In genomic region chr19:49152218-49152550, GRCh38 we compare ENCODE assay signal across 17 cellular contexts. TPM values are rescaled to one million over a fixed set of nuclear protein-coding genes. Genes with fewer than 3 reads are reported as not detected.
DNase-seq lines count a peak whose midpoint lies in the region; ATAC-seq and TF ChIP-seq lines count a peak whose summit lies in the region.
"Had no signal": no experiment of that assay in that cellular context is flagged by ENCODE, and none has a peak within 500 bp of the region (broad histone marks: within the 10 kb centered on the region; RNA-seq: fewer than 3 reads in every experiment).

No MANE protein-coding gene starts in this region.

- no peak overlapping the region for H3K9ac ChIP-seq in KMS-11

- H3K4me3 Mint-ChIP-seq in T-helper 2 cell treated with Interferon-gamma antibody and Interleukin-4, amounts not matched to agents 5 μg/mL and 100 μg/mL, for 36 hours: peak overlapping the region; percentile 26
- no peak overlapping the region for H3K4me3 Mint-ChIP-seq in HFFc6
- H3K4me3 Mint-ChIP-seq: activated CD4-positive, alpha-beta memory T cell treated with anti-CD3 and anti-CD28 coated beads, Interleukin-2, amount 10 ng/mL, durations not matched to agents 7 days and 5 days had no signal

- H3K36me3 ChIP-seq in KMS-11 (ENCODE audit: insufficient read depth) (no peaks in the 10 kb centered on the region), right atrium auricular region (no peaks in the 10 kb centered on the region), osteoblast (ENCODE audit: insufficient read depth, low read length) (no peaks in the 10 kb centered on the region)
- H3K36me3 ChIP-seq: pancreas, Peyer's patch, thoracic aorta had no signal

- peaks cover 16% of the 10 kb centered on the region for H3K4me1 Mint-ChIP-seq in T-helper 2 cell treated with Interferon-gamma antibody and Interleukin-4, amounts not matched to agents 5 μg/mL and 100 μg/mL, for 36 hours (ENCODE audit: low read depth)
- peaks cover 11% of the 10 kb centered on the region; the same call in 1 of the 2 replicates for H3K4me1 Mint-ChIP-seq in HFFc6 (ENCODE audit: low read depth)

- H2AFZ ChIP-seq in KMS-11 (ENCODE audit: low read depth) (no peak overlapping the region), osteoblast (ENCODE audit: low read length) (no peak overlapping the region)

- H3K27me3 Mint-ChIP-seq in T-helper 2 cell treated with Interferon-gamma antibody and Interleukin-4, amounts not matched to agents 5 μg/mL and 100 μg/mL, for 36 hours (ENCODE audit: low read depth): peaks cover 66% of the 10 kb centered on the region
- peaks cover 12% of the 10 kb centered on the region for H3K27me3 Mint-ChIP-seq in HFFc6 (ENCODE audit: insufficient read depth)

- no peak for ATAC-seq in GM19324 (IDR thresholded peaks at IDR 0.05; ENCODE audit: low FRiP score, unreplicated experiment)

- TF ChIP-seq CTCF in KMS-11 (conservative IDR thresholded peaks at IDR 0.05; ENCODE audit: low read depth, low read length) (no peak), right atrium auricular region (IDR thresholded peaks at IDR 0.05) (no peak), osteoblast (IDR thresholded peaks at IDR 0.05; ENCODE audit: extremely low read depth, low read depth, low read length) (no peak), HFFc6 (IDR thresholded peaks at IDR 0.05) (no peak)

- H3K79me2 ChIP-seq in KMS-11 (ENCODE audit: insufficient read depth, low read depth): no peaks in the 10 kb centered on the region
- no peaks in the 10 kb centered on the region for H3K79me2 ChIP-seq in osteoblast (ENCODE audit: insufficient read depth, low read length)

- H3K27ac Mint-ChIP-seq in T-helper 2 cell treated with Interferon-gamma antibody and Interleukin-4, amounts not matched to agents 5 μg/mL and 100 μg/mL, for 36 hours: no peak overlapping the region
- H3K27ac Mint-ChIP-seq in HFFc6: no peak overlapping the region
- H3K27ac Mint-ChIP-seq: activated CD4-positive, alpha-beta memory T cell treated with anti-CD3 and anti-CD28 coated beads, Interleukin-2, amount 10 ng/mL, durations not matched to agents 7 days and 5 days had no signal

- H3K27ac ChIP-seq in KMS-11: no peak overlapping the region
- H3K27ac ChIP-seq in right atrium auricular region: peak overlapping the region; percentile 96
- no peak overlapping the region for H3K27ac ChIP-seq in osteoblast (ENCODE audit: low read depth, low read length)

- no peaks in the 10 kb centered on the region for H3K9me3 Mint-ChIP-seq in T-helper 2 cell treated with Interferon-gamma antibody and Interleukin-4, amounts not matched to agents 5 μg/mL and 100 μg/mL, for 36 hours
- no peaks in the 10 kb centered on the region; the same call in 1 of the 2 replicates for H3K9me3 Mint-ChIP-seq in HFFc6
- H3K9me3 Mint-ChIP-seq: activated CD4-positive, alpha-beta memory T cell treated with anti-CD3 and anti-CD28 coated beads, Interleukin-2, amount 10 ng/mL, durations not matched to agents 7 days and 5 days had no signal

- H3K27me3 ChIP-seq in KMS-11 (ENCODE audit: insufficient read depth, low read depth): peaks cover 74% of the 10 kb centered on the region
- H3K27me3 ChIP-seq in right atrium auricular region: no peaks in the 10 kb centered on the region
- H3K27me3 ChIP-seq in osteoblast (ENCODE audit: insufficient read depth, low read length): peaks cover 3% of the 10 kb centered on the region
- H3K27me3 ChIP-seq: pancreas, Peyer's patch had no signal

- H3K4me2 ChIP-seq in KMS-11 (peak overlapping the region; percentile 100; the same call in 1 of the 2 replicates), osteoblast (ENCODE audit: insufficient read depth, low read length) (no peak overlapping the region)

- H3K9me3 ChIP-seq in right atrium auricular region (no peaks in the 10 kb centered on the region), osteoblast (ENCODE audit: low read depth, low read length) (no peaks in the 10 kb centered on the region)
- H3K9me3 ChIP-seq: pancreas, thoracic aorta had no signal

- H3K4me1 ChIP-seq in KMS-11 (ENCODE audit: low read depth, poor library complexity, severe bottlenecking): peaks cover 21% of the 10 kb centered on the region
- peaks cover 0 to 38% of the 10 kb centered on the region in 2 donors for H3K4me1 ChIP-seq in right atrium auricular region
- peaks cover 20% of the 10 kb centered on the region for H3K4me1 ChIP-seq in osteoblast (ENCODE audit: insufficient read depth, low read length)

- no peaks in the 10 kb centered on the region for H3K36me3 Mint-ChIP-seq in T-helper 2 cell treated with Interferon-gamma antibody and Interleukin-4, amounts not matched to agents 5 μg/mL and 100 μg/mL, for 36 hours (ENCODE audit: low read depth)
- H3K36me3 Mint-ChIP-seq in HFFc6 (ENCODE audit: low read depth): peaks cover 11% of the 10 kb centered on the region

- H4K20me1 ChIP-seq in KMS-11 (ENCODE audit: insufficient read depth): no peaks in the 10 kb centered on the region
- H4K20me1 ChIP-seq in osteoblast (ENCODE audit: insufficient read depth, low read length): no peaks in the 10 kb centered on the region

- H3K4me3 ChIP-seq in KMS-11 (IDR thresholded peaks at IDR 0.05; ENCODE audit: insufficient read depth, low read depth, low read length) (no peak overlapping the region), right atrium auricular region (peak overlapping the region; percentile 46 to 76), osteoblast (ENCODE audit: insufficient read depth, low read length) (no peak overlapping the region)

- DNase-seq in T-helper 2 cell treated with Interferon-gamma antibody and Interleukin-4, amounts not matched to agents 5 μg/mL and 100 μg/mL, for 36 hours (ENCODE audit: low spot score): no peak
- DNase-seq in T-helper 2 cell: no peak
- DNase-seq in right atrium auricular region (ENCODE audit: low spot score): no peak
- DNase-seq in osteoblast (ENCODE audit: insufficient read length, low spot score, missing footprints): peak; percentile 54
- DNase-seq in NCI-H1048 (lab: John Stamatoyannopoulos, UW): no peak
- DNase-seq in HFFc6: no peak

RNA-seq across cellular contexts. Expression of gene HRC, which starts 3.0 kb away (rescaled TPM):
- 1,000 to 10,000 TPM in 1 of 2 donors, 100 to 1,000 TPM in 1; 558 to 1,164 TPM for total RNA-seq in right atrium auricular region
- not detected in 2 replicates for total RNA-seq in osteoblast
- total RNA-seq in HFFc6 (2021; fragmentation: NEBNext Ultra II Directional; extraction: Animal tissue kit (Norgen Biotek cat#: 25700)): not detected
- total RNA-seq: activated CD4-positive, alpha-beta memory T cell treated with anti-CD3 and anti-CD28 coated beads, Interleukin-2, amount 10 ng/mL, durations not matched to agents 7 days and 5 days; bronchial epithelial cell; glomerular endothelial cell; IMR-90; left lobe of liver; T-helper 2 cell treated with Interferon-gamma antibody and Interleukin-4, amounts not matched to agents 100 ng/mL and 5 ng/mL, for 36 hours had no signal

RNA-seq across cellular contexts. Expression of gene TRPM4, which starts 5.4 kb away (rescaled TPM):
- 10 to 100 TPM; 20.6 to 22.8 TPM for total RNA-seq in right atrium auricular region
- total RNA-seq in osteoblast: 15.9 and 20.6 TPM in 2 replicates
- 10 to 100 TPM; 25.5 to 32.5 (median 30.5) TPM for total RNA-seq in HFFc6 (2021; fragmentation: NEBNext Ultra II Directional; extraction: Animal tissue kit (Norgen Biotek cat#: 25700))

RNA-seq across cellular contexts. Expression of gene PPFIA3, which starts 32.8 kb away (rescaled TPM):
- total RNA-seq in right atrium auricular region (1 to 10 TPM; 5.0 to 6.8 TPM), osteoblast (1.1 and 1.2 TPM in 2 replicates)
- 1 to 10 TPM; 1.9 to 2.4 (median 2.3) TPM for total RNA-seq in HFFc6 (2021; fragmentation: NEBNext Ultra II Directional; extraction: Animal tissue kit (Norgen Biotek cat#: 25700))

RNA-seq across cellular contexts. Expression of gene C19orf73, which starts 33.2 kb away (rescaled TPM):
- total RNA-seq in right atrium auricular region (1 to 10 TPM; 3.1 to 5.9 TPM), osteoblast (0.36 TPM in 1 of 2 replicates, not detected in the other)
- 1 to 10 TPM in 1 of 6 experiments, under 1 TPM in 5; 0.60 to 1.1 (median 0.71) TPM for total RNA-seq in HFFc6 (2021; fragmentation: NEBNext Ultra II Directional; extraction: Animal tissue kit (Norgen Biotek cat#: 25700))
- total RNA-seq: IMR-90, thoracic aorta had no signal

RNA-seq across cellular contexts. Expression of gene LIN7B, which starts 38.0 kb away (rescaled TPM):
- total RNA-seq in right atrium auricular region: 10 to 100 TPM; 31.5 to 35.0 TPM
- total RNA-seq in osteoblast: 5.6 and 6.2 TPM in 2 replicates
- total RNA-seq in HFFc6 (2021; fragmentation: NEBNext Ultra II Directional; extraction: Animal tissue kit (Norgen Biotek cat#: 25700)): 10 to 100 TPM in 4 of 6 experiments, 1 to 10 TPM in 2; 9.3 to 12.7 (median 10.2) TPM

Comparison
In these comparisons a context has a peak if more than half of its experiments do, and no peak if none do; other contexts are left out.
1. H3K27ac ChIP-seq: peak in right atrium auricular region (2 of 2); none in KMS-11 (single experiment) and osteoblast (single experiment).
2. H3K4me3 ChIP-seq: peak in right atrium auricular region (2 of 2); none in KMS-11 (single experiment) and osteoblast (single experiment).
3. RNA of gene HRC, which starts 3.0 kb away (total RNA-seq): 558 to 1,164 TPM in right atrium auricular region; not detected in HFFc6 and not detected in osteoblast; every median in the first group is over 100 times any median in the second.